9 cellular contexts compared by ENCODE assay signal in the genomic region with DNA sequence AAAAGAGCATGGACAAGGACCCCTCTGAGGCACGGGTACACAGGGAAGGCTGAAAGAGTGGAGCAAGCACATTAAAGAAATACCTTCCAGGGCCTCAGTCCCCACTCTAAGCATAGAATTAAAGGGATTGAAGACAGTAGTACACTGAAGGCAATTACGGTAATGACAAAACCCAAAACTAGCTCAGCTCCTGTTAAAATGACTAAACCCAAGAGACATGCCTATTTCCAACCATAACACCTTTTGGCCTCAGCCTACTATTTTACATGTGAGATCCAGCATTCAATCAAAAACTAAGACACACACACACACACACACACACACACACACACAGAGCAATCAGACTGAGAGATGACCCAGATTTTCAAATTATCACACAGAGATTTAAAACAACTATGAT.
"Had no signal": no experiment of that assay in that cellular context is flagged by ENCODE, and none has a peak within 500 bp of the region (broad histone marks: within the 10 kb centered on the region; RNA-seq: fewer than 3 reads in every experiment).

No MANE protein-coding gene starts in this region.

- H3K9me3 Mint-ChIP-seq: activated naive CD4-positive, alpha-beta T cell treated with anti-CD3 and anti-CD28 coated beads, Interleukin-2, amount 50 U/mL, for 24 hours had no signal

- DNase-seq: foreskin melanocyte; heart right ventricle; ovary; stimulated activated CD4-positive, alpha-beta T cell treated with anti-CD3 and anti-CD28 coated beads, Interleukin-2, amount 100 ng/mL, for 48 hours; T1000; tibial artery; uterus had no signal

- H3K9me3 ChIP-seq: breast epithelium, heart right ventricle, ovary, tibial artery, uterus had no signal

- H3K4me3 Mint-ChIP-seq: activated naive CD4-positive, alpha-beta T cell treated with anti-CD3 and anti-CD28 coated beads, Interleukin-2, amount 50 U/mL, for 24 hours had no signal

- H3K27me3 ChIP-seq: breast epithelium, heart right ventricle, ovary, tibial artery, uterus had no signal

- H3K36me3 ChIP-seq: breast epithelium, ovary, uterus had no signal

- H3K27me3 Mint-ChIP-seq: activated naive CD4-positive, alpha-beta T cell treated with anti-CD3 and anti-CD28 coated beads, Interleukin-2, amount 50 U/mL, for 24 hours had no signal

- H3K4me1 ChIP-seq: breast epithelium had no signal

- H3K27ac Mint-ChIP-seq: activated naive CD4-positive, alpha-beta T cell treated with anti-CD3 and anti-CD28 coated beads, Interleukin-2, amount 50 U/mL, for 24 hours had no signal

- H3K4me3 ChIP-seq: breast epithelium, heart right ventricle, ovary, tibial artery, uterus had no signal

- ATAC-seq: heart right ventricle had no signal

- H3K27ac ChIP-seq: breast epithelium, ovary, uterus had no signal
